ENCODE assay signal across 17 cellular contexts in the genomic region with DNA sequence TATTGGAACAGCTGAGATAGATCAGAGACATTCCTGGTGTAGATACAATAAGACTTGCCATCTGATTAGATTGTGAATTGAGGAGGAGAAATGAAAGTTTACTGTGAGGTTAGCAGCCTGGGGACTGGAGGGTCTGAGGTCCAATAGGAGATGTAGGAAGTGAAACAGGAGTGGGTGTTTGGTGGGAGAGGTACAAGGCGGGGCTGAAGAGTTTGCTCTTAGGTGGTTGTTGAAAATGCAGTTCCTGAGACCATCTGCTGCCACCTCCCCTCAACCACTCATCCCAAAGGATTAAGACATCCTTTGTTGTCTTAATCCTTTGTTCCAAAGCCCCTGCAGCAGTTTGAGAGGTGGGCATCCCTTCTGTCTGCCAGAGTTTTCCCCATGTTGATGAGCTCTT. TPM values are rescaled to one million over a fixed set of nuclear protein-coding genes. Genes with fewer than 3 reads are reported as not detected.
DNase-seq lines count a peak whose midpoint lies in the region; ATAC-seq and TF ChIP-seq lines count a peak whose summit lies in the region.
"Had no signal": no experiment of that assay in that cellular context is flagged by ENCODE, and none has a peak within 500 bp of the region (broad histone marks: within the 10 kb centered on the region; RNA-seq: fewer than 3 reads in every experiment).

No MANE protein-coding gene starts in this region.

- H3K27ac ChIP-seq in Peyer's patch, result no peak overlapping the region
- H3K27ac ChIP-seq: parathyroid adenoma had no signal

- no peaks in the 10 kb centered on the region for H3K27me3 ChIP-seq in Peyer's patch

- no peak for TF ChIP-seq CTCF in Peyer's patch (IDR thresholded peaks at IDR 0.05)

- ATAC-seq in GM19023 (IDR thresholded peaks at IDR 0.05; ENCODE audit: unreplicated experiment) (peak; percentile 58), HG02798 (IDR thresholded peaks at IDR 0.05; ENCODE audit: poor library complexity, unreplicated experiment) (peak; percentile 55), GM21381 (IDR thresholded peaks at IDR 0.05; ENCODE audit: unreplicated experiment) (no peak)
- ATAC-seq: activated CD4-positive, alpha-beta T cell treated with anti-CD3 and anti-CD28 coated beads for 36 hours; stimulated activated naive CD8-positive, alpha-beta T cell treated with anti-CD3 and anti-CD28 coated beads, Interleukin-15, amount 100 ng/mL, for 72 hours had no signal

- no peak for TF ChIP-seq POLR2A in Peyer's patch (IDR thresholded peaks at IDR 0.05)

- H3K9me3 ChIP-seq in Peyer's patch, result no peaks in the 10 kb centered on the region

- no peaks in the 10 kb centered on the region for H3K36me3 ChIP-seq in Peyer's patch

- H3K4me3 ChIP-seq in Peyer's patch, result no peak overlapping the region
- H3K4me3 ChIP-seq: lung had no signal

- peak; percentile 52 for DNase-seq in D341Med (ENCODE audit: low spot score)
- DNase-seq in NCI-H69 (lab: John Stamatoyannopoulos, UW), result peak; percentile 42
- no peak for DNase-seq in activated CD4-positive, alpha-beta T cell treated with anti-CD3 and anti-CD28 coated beads, Interleukin-2, amount 50 U/mL, for 1 hour
- DNase-seq in RPMI8226, result no peak
- DNase-seq in Peyer's patch, result no peak
- DNase-seq: activated CD4-positive, alpha-beta T cell treated with anti-CD3 and anti-CD28 coated beads for 36 hours; activated gamma-delta T cell treated with Interleukin-2 at 50 U/mL for 16 hours; central memory CD4-positive, alpha-beta T cell; DMS79; Kasumi-1; stimulated activated CD4-positive, alpha-beta T cell treated with anti-CD3 and anti-CD28 coated beads, Interleukin-1b, Interleukin-23, amount 100 ng/mL, for 48 hours; stimulated activated naive CD8-positive, alpha-beta T cell treated with anti-CD3 and anti-CD28 coated beads, Interleukin-15, amount 100 ng/mL, for 72 hours had no signal

- no peaks in the 10 kb centered on the region for H3K4me1 ChIP-seq in Peyer's patch
- H3K4me1 ChIP-seq: parathyroid adenoma had no signal

RNA-seq across cellular contexts. Expression of a gene that starts 14.8 kb away (rescaled TPM):
- 10 to 100 TPM in 3 of 4 donors, 1 to 10 TPM in 1; 5.0 to 20.4 (median 14.5) TPM for total RNA-seq in Peyer's patch

RNA-seq across cellular contexts. Expression of a gene that starts 38.2 kb away (rescaled TPM):
- total RNA-seq in Peyer's patch, result 10 to 100 TPM in 3 of 4 donors, 1 to 10 TPM in 1; 9.1 to 34.3 (median 25.4) TPM

Comparison
In these comparisons a context has a peak if more than half of its experiments do, and no peak if none do; other contexts are left out.
1. DNase-seq: peak in D341Med (single experiment) and NCI-H69 (single experiment); none in activated CD4-positive, alpha-beta T cell treated with anti-CD3 and anti-CD28 coated beads, Interleukin-2, amount 50 U/mL, for 1 hour (single experiment), RPMI8226 (single experiment) and Peyer's patch (0 of 3).